ENCODE assay signal across 1 cellular context in the genomic region with DNA sequence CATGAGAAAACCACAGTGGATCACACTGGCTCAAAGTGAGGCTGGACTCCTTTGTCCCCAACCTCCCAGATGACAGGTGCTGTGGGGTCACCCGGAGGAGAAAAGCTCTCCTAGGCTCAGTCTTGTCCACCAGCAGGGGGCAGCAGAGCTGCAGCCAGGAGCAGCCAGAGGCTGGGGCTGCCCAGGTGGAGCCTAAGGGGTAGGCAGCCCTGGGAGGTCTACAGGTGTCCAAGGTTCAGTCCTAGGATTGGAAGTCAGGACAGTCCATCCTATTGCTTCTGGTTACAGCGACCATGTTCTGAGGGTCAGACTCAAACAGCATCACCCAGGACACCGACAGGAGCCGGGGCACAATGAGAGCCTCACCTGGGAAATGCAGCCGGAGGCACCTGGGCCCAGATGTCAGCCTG.
TF ChIP-seq lines count a peak whose summit lies in the region.

No MANE protein-coding gene starts in this region.

TF ChIP-seq in GM23338, 12 proteins besides CTCF, POLR2A, EP300 and RAD21 (continued from another document):
- no peak for TF ChIP-seq ZNF462 (CRISPR knock-in tag; IDR thresholded peaks at IDR 0.05)
- no peak for TF ChIP-seq ZNF114 (CRISPR knock-in tag; IDR thresholded peaks at IDR 0.05)
- TF ChIP-seq POLR2AphosphoS5 (IDR thresholded peaks at IDR 0.05; ENCODE audit: low read depth): no peak
- TF ChIP-seq ZNF331 (CRISPR knock-in tag; IDR thresholded peaks at IDR 0.05; ENCODE audit: low read depth): no peak
- no peak for TF ChIP-seq EZH2 (IDR thresholded peaks at IDR 0.05; ENCODE audit: low read depth, unreplicated experiment)
- no peak for TF ChIP-seq CREB1 (CRISPR knock-in tag; IDR thresholded peaks at IDR 0.05; ENCODE audit: low read depth)
- TF ChIP-seq, protein P1, sequence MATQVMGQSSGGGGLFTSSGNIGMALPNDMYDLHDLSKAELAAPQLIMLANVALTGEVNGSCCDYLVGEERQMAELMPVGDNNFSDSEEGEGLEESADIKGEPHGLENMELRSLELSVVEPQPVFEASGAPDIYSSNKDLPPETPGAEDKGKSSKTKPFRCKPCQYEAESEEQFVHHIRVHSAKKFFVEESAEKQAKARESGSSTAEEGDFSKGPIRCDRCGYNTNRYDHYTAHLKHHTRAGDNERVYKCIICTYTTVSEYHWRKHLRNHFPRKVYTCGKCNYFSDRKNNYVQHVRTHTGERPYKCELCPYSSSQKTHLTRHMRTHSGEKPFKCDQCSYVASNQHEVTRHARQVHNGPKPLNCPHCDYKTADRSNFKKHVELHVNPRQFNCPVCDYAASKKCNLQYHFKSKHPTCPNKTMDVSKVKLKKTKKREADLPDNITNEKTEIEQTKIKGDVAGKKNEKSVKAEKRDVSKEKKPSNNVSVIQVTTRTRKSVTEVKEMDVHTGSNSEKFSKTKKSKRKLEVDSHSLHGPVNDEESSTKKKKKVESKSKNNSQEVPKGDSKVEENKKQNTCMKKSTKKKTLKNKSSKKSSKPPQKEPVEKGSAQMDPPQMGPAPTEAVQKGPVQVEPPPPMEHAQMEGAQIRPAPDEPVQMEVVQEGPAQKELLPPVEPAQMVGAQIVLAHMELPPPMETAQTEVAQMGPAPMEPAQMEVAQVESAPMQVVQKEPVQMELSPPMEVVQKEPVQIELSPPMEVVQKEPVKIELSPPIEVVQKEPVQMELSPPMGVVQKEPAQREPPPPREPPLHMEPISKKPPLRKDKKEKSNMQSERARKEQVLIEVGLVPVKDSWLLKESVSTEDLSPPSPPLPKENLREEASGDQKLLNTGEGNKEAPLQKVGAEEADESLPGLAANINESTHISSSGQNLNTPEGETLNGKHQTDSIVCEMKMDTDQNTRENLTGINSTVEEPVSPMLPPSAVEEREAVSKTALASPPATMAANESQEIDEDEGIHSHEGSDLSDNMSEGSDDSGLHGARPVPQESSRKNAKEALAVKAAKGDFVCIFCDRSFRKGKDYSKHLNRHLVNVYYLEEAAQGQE (IDR thresholded peaks at IDR 0.05; ENCODE audit: unreplicated experiment): no peak
- TF ChIP-seq EZH2phosphoT487 (IDR thresholded peaks at IDR 0.05; ENCODE audit: unreplicated experiment): no peak
- TF ChIP-seq JUNB (IDR thresholded peaks at IDR 0.05; ENCODE audit: unreplicated experiment): no peak
- TF ChIP-seq, protein P2, sequence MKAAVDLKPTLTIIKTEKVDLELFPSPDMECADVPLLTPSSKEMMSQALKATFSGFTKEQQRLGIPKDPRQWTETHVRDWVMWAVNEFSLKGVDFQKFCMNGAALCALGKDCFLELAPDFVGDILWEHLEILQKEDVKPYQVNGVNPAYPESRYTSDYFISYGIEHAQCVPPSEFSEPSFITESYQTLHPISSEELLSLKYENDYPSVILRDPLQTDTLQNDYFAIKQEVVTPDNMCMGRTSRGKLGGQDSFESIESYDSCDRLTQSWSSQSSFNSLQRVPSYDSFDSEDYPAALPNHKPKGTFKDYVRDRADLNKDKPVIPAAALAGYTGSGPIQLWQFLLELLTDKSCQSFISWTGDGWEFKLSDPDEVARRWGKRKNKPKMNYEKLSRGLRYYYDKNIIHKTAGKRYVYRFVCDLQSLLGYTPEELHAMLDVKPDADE (IDR thresholded peaks at IDR 0.05): no peak
- no peak for TF ChIP-seq NANOG (IDR thresholded peaks at IDR 0.05; ENCODE audit: borderline replicate concordance)
TF ChIP-seq in GM23338: peak in this region for 0.
